In the genomic region with DNA sequence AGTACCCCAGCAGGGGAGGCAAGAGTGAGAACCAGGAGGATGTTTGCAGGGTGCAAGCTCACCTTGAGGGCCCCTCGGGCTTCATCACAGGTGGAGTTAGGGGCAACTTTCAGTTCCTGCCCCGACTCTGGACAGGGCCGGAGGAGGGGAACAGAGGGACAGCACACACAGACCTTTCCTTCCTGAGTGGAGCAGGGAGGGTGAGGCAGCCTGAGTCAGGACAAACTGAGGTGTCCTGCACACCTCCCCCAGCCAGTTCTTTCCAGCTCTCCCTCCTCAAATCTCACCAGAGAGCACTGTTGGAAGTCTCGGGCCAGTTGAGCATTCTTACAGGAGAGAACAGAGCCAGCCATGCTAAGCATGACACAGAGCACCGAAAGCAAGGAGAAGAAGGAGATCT, we compare ENCODE assay signal across 9 cellular contexts. TPM values are rescaled to one million over a fixed set of nuclear protein-coding genes. Genes with fewer than 3 reads are reported as not detected.
A peak's percentile ranks its signal among the peaks of the same experiment; 100 is the strongest.
DNase-seq lines count a peak whose midpoint lies in the region; ATAC-seq, FAIRE-seq and TF ChIP-seq lines count a peak whose summit lies in the region.
"Had no signal": no experiment of that assay in that cellular context is flagged by ENCODE, and none has a peak within 500 bp of the region (broad histone marks: within the 10 kb centered on the region; RNA-seq: fewer than 3 reads in every experiment).

No MANE protein-coding gene starts in this region.

- H3K9me3 ChIP-seq in cardiac muscle cell (ENCODE audit: low read depth): no peaks in the 10 kb centered on the region
- no peaks in the 10 kb centered on the region for H3K9me3 ChIP-seq in kidney (ENCODE audit: control insufficient read depth in 1 of 2, low read length in 2 of 2)
- H3K9me3 ChIP-seq in transverse colon: no peaks in the 10 kb centered on the region

- no peak for TF ChIP-seq EP300 in transverse colon (IDR thresholded peaks at IDR 0.05; ENCODE audit: low read depth)

- H3K36me3 ChIP-seq in cardiac muscle cell (peaks cover 9% of the 10 kb centered on the region), kidney (ENCODE audit: control insufficient read depth in 1 of 2, insufficient read depth in 2 of 2, low read length in 2 of 2) (peaks cover 4% of the 10 kb centered on the region in 2 donors), transverse colon (no peaks in the 10 kb centered on the region)

- WGBS in transverse colon (ENCODE audit: low coverage in 1 of 2), 2 donors: 74% methylated on average over 5 of the region's 5 CpGs; no CpG with 5 or more reads in 1 of the 2 donors

- in situ Hi-C loops in transverse colon (cut with MboI; ENCODE audit: low pct_ligation_motif_present in 1 of 4, low pct_unique_long_range_greater_than_20kb in 1 of 4, low sequenced_read_pairs in 3 of 4): loop anchor here in 3 of 4 donors (10.0 to 25.0 kb wide), 2 partner anchors 61 to 334 kb away; no protein-coding TSS in a partner anchor

- no peak for TF ChIP-seq CTCF in cardiac muscle cell (IDR thresholded peaks at IDR 0.05; ENCODE audit: low read depth, low read length)
- TF ChIP-seq CTCF in kidney (IDR thresholded peaks at IDR 0.05; ENCODE audit: borderline replicate concordance, extremely low read depth, insufficient read depth): no peak
- TF ChIP-seq CTCF in transverse colon (IDR thresholded peaks at IDR 0.05): no peak

- H3K4me3 ChIP-seq in cardiac muscle cell (peak overlapping the region; percentile 70), kidney (ENCODE audit: low read length in 2 of 2) (peak overlapping the region in 1 of 2 donors; percentile 71), transverse colon (peak overlapping the region in 2 of 4 donors; percentile 77 to 81)

- peak overlapping the region in 1 of 2 donors; percentile 85 for H3K9ac ChIP-seq in kidney (ENCODE audit: low read length in 2 of 2)

- H3K27ac ChIP-seq in cardiac muscle cell: peak overlapping the region; percentile 54
- peak overlapping the region; percentile 97 for H3K27ac ChIP-seq in angular gyrus (ENCODE audit: low read depth, low read length)
- H3K27ac ChIP-seq in kidney (ENCODE audit: low read depth in 2 of 2, low read length in 2 of 2): no peak overlapping the region
- peak overlapping the region in 3 of 4 donors; percentile 91 to 95 (median 94) for H3K27ac ChIP-seq in transverse colon

- TF ChIP-seq POLR2A in transverse colon (IDR thresholded peaks at IDR 0.05): no peak

- peaks cover 30% of the 10 kb centered on the region for H3K4me1 ChIP-seq in cardiac muscle cell (ENCODE audit: low read depth)
- peaks cover 12 to 19% of the 10 kb centered on the region in 2 donors for H3K4me1 ChIP-seq in kidney (ENCODE audit: control insufficient read depth in 1 of 2, insufficient read depth in 1 of 2, low read depth in 1 of 2, low read length in 2 of 2)
- peaks cover 21 to 39% (median 28%) of the 10 kb centered on the region in 4 donors for H3K4me1 ChIP-seq in transverse colon

- ATAC-seq in left ventricle myocardium superior: no peak
- no peak for ATAC-seq in HG03108 (IDR thresholded peaks at IDR 0.05; ENCODE audit: unreplicated experiment)

- H3K27me3 ChIP-seq in cardiac muscle cell (no peaks in the 10 kb centered on the region), transverse colon (no peaks in the 10 kb centered on the region)

- intact Hi-C loops in left ventricle myocardium superior (cut with micrococcal nuclease) (no loop called here), kidney (cut with DNase I) (no loop called here), transverse colon (cut with DNase I; ENCODE audit: low total_unique reads) (loop anchor here (10.0 kb wide), 1 partner anchor 341 kb away; no protein-coding TSS in a partner anchor)

- DNase-seq in cardiac muscle cell (ENCODE audit: low read depth in 1 of 2, low spot score in 1 of 2) (no peak), left ventricle myocardium superior (no peak), kidney (peak; percentile 60), transverse colon (no peak), COLO829 (ENCODE audit: low spot score) (no peak), occipital lobe (lab: John Stamatoyannopoulos, UW) (no peak)
- DNase-seq: DMS153 had no signal

- no peak for FAIRE-seq in kidney (lab: Jason Lieb, UNC)

RNA-seq across cellular contexts. Expression of a gene that starts 1.5 kb away (rescaled TPM):
- 39.5 and 46.2 TPM in 2 replicates for total RNA-seq in cardiac muscle cell
- polyA plus RNA-seq in cardiac muscle cell: 42.0 and 59.2 TPM in 2 replicates
- total RNA-seq in left ventricle myocardium superior: 15.0 TPM
- 22.8 TPM for total RNA-seq in kidney
- 19.8 TPM for polyA plus RNA-seq in kidney (ENCODE audit: insufficient read depth, low read depth, low replicate concordance)
- 10 to 100 TPM in 3 of 4 donors, 1 to 10 TPM in 1; 9.0 to 21.9 (median 15.7) TPM for total RNA-seq in transverse colon
- total RNA-seq in occipital lobe: 3.7 TPM

RNA-seq across cellular contexts. Expression of a gene that starts 8.4 kb away (rescaled TPM):
- 67.3 and 109 TPM in 2 replicates for total RNA-seq in cardiac muscle cell
- polyA plus RNA-seq in cardiac muscle cell: 100 and 172 TPM in 2 replicates
- total RNA-seq in left ventricle myocardium superior: 62.7 TPM
- 66.7 TPM for total RNA-seq in kidney
- polyA plus RNA-seq in kidney (ENCODE audit: insufficient read depth, low read depth, low replicate concordance): 89.1 TPM
- 10 to 100 TPM in 3 of 4 donors, 1 to 10 TPM in 1; 7.8 to 61.3 (median 35.2) TPM for total RNA-seq in transverse colon
- total RNA-seq in occipital lobe: 19.5 TPM

RNA-seq across cellular contexts. Expression of a gene that starts 19.5 kb away (rescaled TPM):
- total RNA-seq in cardiac muscle cell (57.3 and 65.3 TPM in 2 replicates), left ventricle myocardium superior (18.9 TPM), kidney (59.7 TPM), transverse colon (10 to 100 TPM; 31.9 to 92.9 (median 51.5) TPM), occipital lobe (26.5 TPM)
- polyA plus RNA-seq in cardiac muscle cell (45.1 and 68.5 TPM in 2 replicates), kidney (ENCODE audit: insufficient read depth, low read depth, low replicate concordance) (28.9 TPM)

RNA-seq across cellular contexts. Expression of a gene that starts 23.5 kb away (rescaled TPM):
- total RNA-seq in cardiac muscle cell (1.7 and 3.5 TPM in 2 replicates), left ventricle myocardium superior (1.5 TPM), kidney (3.3 TPM), transverse colon (10 to 100 TPM; 13.0 to 34.0 (median 22.2) TPM), occipital lobe (15.6 TPM)
- polyA plus RNA-seq in cardiac muscle cell (3.7 and 12.9 TPM in 2 replicates), kidney (ENCODE audit: insufficient read depth, low read depth, low replicate concordance) (4.5 TPM)

RNA-seq across cellular contexts. Expression of a gene that starts 45.3 kb away (rescaled TPM):
- total RNA-seq in cardiac muscle cell: 24.7 and 45.0 TPM in 2 replicates
- polyA plus RNA-seq in cardiac muscle cell: 31.9 and 50.2 TPM in 2 replicates
- total RNA-seq in left ventricle myocardium superior: 14.1 TPM
- total RNA-seq in kidney: 38.8 TPM
- 86.9 TPM for polyA plus RNA-seq in kidney (ENCODE audit: insufficient read depth, low read depth, low replicate concordance)
- total RNA-seq in transverse colon: 10 to 100 TPM; 24.3 to 64.0 (median 46.0) TPM
- 15.3 TPM for total RNA-seq in occipital lobe

Comparison
In these comparisons a context has a peak if more than half of its experiments do, and no peak if none do; other contexts are left out.
1. H3K27ac ChIP-seq: peak in cardiac muscle cell (single experiment), angular gyrus (single experiment) and transverse colon (3 of 4); none in kidney (0 of 2).